In genomic region chr9:100268271-100268670, GRCh38 we compare ENCODE assay signal across 7 cellular contexts.
"Had no signal": no experiment of that assay in that cellular context is flagged by ENCODE, and none has a peak within 500 bp of the region (broad histone marks: within the 10 kb centered on the region; RNA-seq: fewer than 3 reads in every experiment).

No MANE protein-coding gene starts in this region.

- ATAC-seq: HepG2, K562 had no signal

- DNase-seq: IMR-90, KBM-7, KG1 had no signal

- H3K4me3 ChIP-seq: K562 had no signal

- H3K27me3 Mint-ChIP-seq: IgD-negative memory B cell had no signal

- H3K27ac ChIP-seq: HL-60 had no signal

- H3K4me3 Mint-ChIP-seq: IgD-negative memory B cell had no signal

- H3K27ac Mint-ChIP-seq: IgD-negative memory B cell had no signal

- H3K9me3 Mint-ChIP-seq: IgD-negative memory B cell had no signal

- H3K4me1 Mint-ChIP-seq: IgD-negative memory B cell had no signal
